Comparison of ENCODE assay signal across 8 cellular contexts in genomic region chr10:22902147-22902546, GRCh38. TPM values are rescaled to one million over a fixed set of nuclear protein-coding genes. Genes with fewer than 3 reads are reported as not detected.
"Had no signal": no experiment of that assay in that cellular context is flagged by ENCODE, and none has a peak within 500 bp of the region (broad histone marks: within the 10 kb centered on the region; RNA-seq: fewer than 3 reads in every experiment).

No MANE protein-coding gene starts in this region.

RNA-seq across cellular contexts. Expression of gene ARMC3, which starts 25.7 kb away (rescaled TPM):
- total RNA-seq: stomach, subcutaneous adipose tissue, thoracic aorta, transverse colon, upper lobe of right lung, ureter, vagina had no signal
- polyA plus RNA-seq: stomach, urinary bladder had no signal
